Comparison of ENCODE assay signal across 1 cellular context in genomic region chr15:74233864-74234597, GRCh38.
TF ChIP-seq lines count a peak whose summit lies in the region.

No MANE protein-coding gene starts in this region.

TF ChIP-seq in GM23338, 12 proteins besides CTCF, POLR2A, EP300 and RAD21 (continued from another document):
- TF ChIP-seq ZNF462 (CRISPR knock-in tag; IDR thresholded peaks at IDR 0.05) (no peak), STAT1 (IDR thresholded peaks at IDR 0.05; ENCODE audit: unreplicated experiment) (no peak), NANOG (IDR thresholded peaks at IDR 0.05; ENCODE audit: borderline replicate concordance) (no peak), EZH2 (IDR thresholded peaks at IDR 0.05; ENCODE audit: low read depth, unreplicated experiment) (no peak), CREB1 (CRISPR knock-in tag; IDR thresholded peaks at IDR 0.05; ENCODE audit: low read depth) (no peak)
- TF ChIP-seq, protein P1, sequence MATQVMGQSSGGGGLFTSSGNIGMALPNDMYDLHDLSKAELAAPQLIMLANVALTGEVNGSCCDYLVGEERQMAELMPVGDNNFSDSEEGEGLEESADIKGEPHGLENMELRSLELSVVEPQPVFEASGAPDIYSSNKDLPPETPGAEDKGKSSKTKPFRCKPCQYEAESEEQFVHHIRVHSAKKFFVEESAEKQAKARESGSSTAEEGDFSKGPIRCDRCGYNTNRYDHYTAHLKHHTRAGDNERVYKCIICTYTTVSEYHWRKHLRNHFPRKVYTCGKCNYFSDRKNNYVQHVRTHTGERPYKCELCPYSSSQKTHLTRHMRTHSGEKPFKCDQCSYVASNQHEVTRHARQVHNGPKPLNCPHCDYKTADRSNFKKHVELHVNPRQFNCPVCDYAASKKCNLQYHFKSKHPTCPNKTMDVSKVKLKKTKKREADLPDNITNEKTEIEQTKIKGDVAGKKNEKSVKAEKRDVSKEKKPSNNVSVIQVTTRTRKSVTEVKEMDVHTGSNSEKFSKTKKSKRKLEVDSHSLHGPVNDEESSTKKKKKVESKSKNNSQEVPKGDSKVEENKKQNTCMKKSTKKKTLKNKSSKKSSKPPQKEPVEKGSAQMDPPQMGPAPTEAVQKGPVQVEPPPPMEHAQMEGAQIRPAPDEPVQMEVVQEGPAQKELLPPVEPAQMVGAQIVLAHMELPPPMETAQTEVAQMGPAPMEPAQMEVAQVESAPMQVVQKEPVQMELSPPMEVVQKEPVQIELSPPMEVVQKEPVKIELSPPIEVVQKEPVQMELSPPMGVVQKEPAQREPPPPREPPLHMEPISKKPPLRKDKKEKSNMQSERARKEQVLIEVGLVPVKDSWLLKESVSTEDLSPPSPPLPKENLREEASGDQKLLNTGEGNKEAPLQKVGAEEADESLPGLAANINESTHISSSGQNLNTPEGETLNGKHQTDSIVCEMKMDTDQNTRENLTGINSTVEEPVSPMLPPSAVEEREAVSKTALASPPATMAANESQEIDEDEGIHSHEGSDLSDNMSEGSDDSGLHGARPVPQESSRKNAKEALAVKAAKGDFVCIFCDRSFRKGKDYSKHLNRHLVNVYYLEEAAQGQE (IDR thresholded peaks at IDR 0.05; ENCODE audit: unreplicated experiment) = no peak
TF ChIP-seq in GM23338: peak in this region for 0.
